Comparison of ENCODE assay signal across 34 cellular contexts in the genomic region with DNA sequence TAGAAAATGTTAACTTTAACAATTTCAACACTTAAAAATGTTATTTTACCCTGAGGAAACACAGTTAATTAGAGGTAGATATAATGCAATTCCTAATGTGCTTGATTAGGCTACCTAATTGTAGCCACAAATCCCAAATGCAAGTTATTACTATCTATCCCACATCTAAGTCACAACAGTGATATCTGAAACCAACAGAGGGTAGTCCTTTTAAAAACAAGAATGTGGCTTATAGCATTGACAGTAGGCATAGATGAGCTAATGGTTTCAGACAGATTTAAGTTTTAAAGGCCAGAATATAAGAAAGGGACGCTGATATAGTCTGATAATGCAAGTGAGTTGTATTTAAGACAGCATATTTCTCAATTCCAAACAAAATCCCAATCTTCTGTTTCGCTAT. TPM values are rescaled to one million over a fixed set of nuclear protein-coding genes. Genes with fewer than 3 reads are reported as not detected.
"Had no signal": no experiment of that assay in that cellular context is flagged by ENCODE, and none has a peak within 500 bp of the region (broad histone marks: within the 10 kb centered on the region; RNA-seq: fewer than 3 reads in every experiment).

No MANE protein-coding gene starts in this region.

- H3K4me3 Mint-ChIP-seq: activated naive CD4-positive, alpha-beta T cell treated with anti-CD3 and anti-CD28 coated beads, Interleukin-2, amount 50 U/mL, for 24 hours; activated naive CD8-positive, alpha-beta T cell treated with anti-CD3 and anti-CD28 coated beads, Interleukin-2, amount 50 U/mL, for 24 hours; central memory CD8-positive, alpha-beta T cell; dendritic cell treated with granulocyte-macrophage colony-stimulating factor and Interleukin-4, amounts not matched to agents 40 ng/mL and 50 ng/mL, for 4 days; mesothelial cell of epicardium; naive B cell; stimulated activated naive B cell treated with anti-CD40 and anti-IgM and Interleukin-4, amounts not matched to agents 10 μg/mL and 1 μg/mL and 100 μg/mL, for 72 hours had no signal

- H3K4me1 Mint-ChIP-seq: mesothelial cell of epicardium had no signal

- H3K4me3 ChIP-seq: esophagus squamous epithelium, left ventricle myocardium inferior, lung, pancreas, prostate gland, sigmoid colon, tibial nerve had no signal

- H3K36me3 ChIP-seq: pancreas, prostate gland had no signal

- H3K9me3 Mint-ChIP-seq: activated naive CD4-positive, alpha-beta T cell treated with anti-CD3 and anti-CD28 coated beads, Interleukin-2, amount 50 U/mL, for 24 hours had no signal

- H3K27ac Mint-ChIP-seq: activated naive CD8-positive, alpha-beta T cell treated with anti-CD3 and anti-CD28 coated beads, Interleukin-2, amount 50 U/mL, for 24 hours; dendritic cell treated with granulocyte-macrophage colony-stimulating factor and Interleukin-4, amounts not matched to agents 40 ng/mL and 50 ng/mL, for 4 days; mesothelial cell of epicardium; stimulated activated naive B cell treated with anti-CD40 and anti-IgM and Interleukin-4, amounts not matched to agents 10 μg/mL and 1 μg/mL and 100 μg/mL, for 72 hours had no signal

- H3K27me3 ChIP-seq: esophagus squamous epithelium, pancreas, sigmoid colon, tibial nerve had no signal

- H3K27ac ChIP-seq: epithelial cell of prostate, esophagus squamous epithelium, left ventricle myocardium inferior, pancreas, prostate gland, sigmoid colon, tibial nerve, VCaP had no signal

- FAIRE-seq: bronchial epithelial cell, small intestine had no signal

- H3K27me3 Mint-ChIP-seq: activated naive CD4-positive, alpha-beta T cell treated with anti-CD3 and anti-CD28 coated beads, Interleukin-2, amount 50 U/mL, for 24 hours; activated naive CD8-positive, alpha-beta T cell treated with anti-CD3 and anti-CD28 coated beads, Interleukin-2, amount 50 U/mL, for 24 hours; central memory CD8-positive, alpha-beta T cell; dendritic cell treated with granulocyte-macrophage colony-stimulating factor and Interleukin-4, amounts not matched to agents 40 ng/mL and 50 ng/mL, for 4 days; naive B cell; stimulated activated naive B cell treated with anti-CD40 and anti-IgM and Interleukin-4, amounts not matched to agents 10 μg/mL and 1 μg/mL and 100 μg/mL, for 72 hours had no signal

- H3K9me3 ChIP-seq: pancreas, prostate gland had no signal

- DNase-seq: activated CD4-positive, alpha-beta T cell treated with anti-CD3 and anti-CD28 coated beads for 48 hours; activated CD4-positive, alpha-beta T cell treated with anti-CD3 and anti-CD28 coated beads, Interleukin-2, amount 50 U/mL, for 48 hours; activated CD8-positive, alpha-beta memory T cell treated with anti-CD3 and anti-CD28 coated beads for 24 hours; activated gamma-delta T cell; activated naive CD8-positive, alpha-beta T cell treated with anti-CD3 and anti-CD28 coated beads, Interleukin-2, amount 50 U/mL, for 24 hours; activated T-cell treated with anti-CD3 and anti-CD28 coated beads, Interleukin-2, amount 50 U/mL, for 1 hour; amygdala; esophagus squamous epithelium; foreskin melanocyte; glutamatergic neuron; islet precursor cell; left ventricle myocardium inferior; naive B cell; nucleus accumbens; pancreas; sigmoid colon; small intestine; stimulated activated CD4-positive, alpha-beta T cell treated with anti-CD3 and anti-CD28 coated beads, Interleukin-1b, Interleukin-23, amount 100 ng/mL, for 48 hours; stimulated activated CD4-positive, alpha-beta T cell treated with anti-CD3 and anti-CD28 coated beads, Interleukin-4, amount 100 ng/mL, for 4 hours; stimulated activated CD8-positive, alpha-beta memory T cell treated with anti-CD3 and anti-CD28 coated beads, Interleukin-4, amount 100 ng/mL, for 48 hours; stimulated activated naive B cell treated with anti-CD40 and anti-IgM and Interleukin-4, amounts not matched to agents 10 μg/mL and 1 μg/mL and 100 μg/mL, for 72 hours had no signal

- H3K4me1 ChIP-seq: esophagus squamous epithelium, pancreas, prostate gland, sigmoid colon had no signal

- ATAC-seq: activated CD4-positive, CD25-positive, alpha-beta regulatory T cell treated with anti-CD3 and anti-CD28 coated beads, Interleukin-2, amount 50 U/mL, for 24 hours; activated naive CD8-positive, alpha-beta T cell treated with anti-CD3 and anti-CD28 coated beads, Interleukin-2, amount 50 U/mL, for 24 hours; pancreas; stimulated activated naive B cell treated with anti-CD40 and anti-IgM and Interleukin-4, amounts not matched to agents 10 μg/mL and 1 μg/mL and 100 μg/mL, for 72 hours had no signal

RNA-seq across cellular contexts. Expression of a gene that starts 23.0 kb away (rescaled TPM):
- total RNA-seq: bronchial epithelial cell; T-helper 1 cell treated with Interleukin-12 subunit alpha and Interleukin-12 subunit beta and Interleukin-4 antibody, amounts not matched to agents 30 ng/mL and 1 ng/mL, for 36 hours had no signal
- polyA plus RNA-seq: neural cell had no signal
